In genomic region chr19:42229855-42230331, GRCh38 we compare ENCODE assay signal across 10 cellular contexts. TPM values are rescaled to one million over a fixed set of nuclear protein-coding genes. Genes with fewer than 3 reads are reported as not detected.
DNase-seq lines count a peak whose midpoint lies in the region; ATAC-seq, FAIRE-seq and TF ChIP-seq lines count a peak whose summit lies in the region.
"Had no signal": no experiment of that assay in that cellular context is flagged by ENCODE, and none has a peak within 500 bp of the region (broad histone marks: within the 10 kb centered on the region; RNA-seq: fewer than 3 reads in every experiment).

No MANE protein-coding gene starts in this region.

- peak overlapping the region; percentile 63 for H3K27ac Mint-ChIP-seq in stimulated activated naive CD8-positive, alpha-beta T cell treated with anti-CD3 and anti-CD28 coated beads, Interleukin-15, Interleukin-2, amounts not matched to agents 100 ng/mL and 50 ng/mL, for 24 hours
- peak overlapping the region; percentile 61 for H3K27ac Mint-ChIP-seq in chondrocyte (ENCODE audit: unreplicated experiment)

- no peak for TF ChIP-seq CTCF in chondrocyte (IDR thresholded peaks at IDR 0.05)

- H3K27me3 Mint-ChIP-seq in stimulated activated naive CD8-positive, alpha-beta T cell treated with anti-CD3 and anti-CD28 coated beads, Interleukin-15, Interleukin-2, amounts not matched to agents 100 ng/mL and 50 ng/mL, for 24 hours, result no peaks in the 10 kb centered on the region
- H3K27me3 Mint-ChIP-seq in chondrocyte (ENCODE audit: low read depth), result no peaks in the 10 kb centered on the region

- no peak for ATAC-seq in stimulated activated naive CD8-positive, alpha-beta T cell treated with anti-CD3 and anti-CD28 coated beads, Interleukin-15, Interleukin-2, amounts not matched to agents 100 U/mL and 50 U/mL, for 24 hours
- ATAC-seq in HG02623 (IDR thresholded peaks at IDR 0.05; ENCODE audit: unreplicated experiment) (no peak), HG02981 (IDR thresholded peaks at IDR 0.05; ENCODE audit: unreplicated experiment) (no peak)

- H3K4me1 Mint-ChIP-seq in stimulated activated naive CD8-positive, alpha-beta T cell treated with anti-CD3 and anti-CD28 coated beads, Interleukin-15, Interleukin-2, amounts not matched to agents 100 ng/mL and 50 ng/mL, for 24 hours (ENCODE audit: low read depth), result peaks cover 1% of the 10 kb centered on the region
- H3K4me1 Mint-ChIP-seq in chondrocyte (ENCODE audit: low read depth), result peaks cover 13% of the 10 kb centered on the region

- no peak for FAIRE-seq in frontal cortex (lab: Jason Lieb, UNC)

- DNase-seq in stimulated activated naive CD8-positive, alpha-beta T cell treated with anti-CD3 and anti-CD28 coated beads, Interleukin-15, Interleukin-2, amounts not matched to agents 100 U/mL and 50 U/mL, for 24 hours, result no peak
- DNase-seq in chondrocyte (ENCODE audit: low spot score) (no peak), frontal cortex (ENCODE audit: low spot score in 2 of 2) (no peak)
- DNase-seq: COR-L47; NCI-H1436; ovary; stimulated activated CD8-positive, alpha-beta memory T cell treated with anti-CD3 and anti-CD28 coated beads, Interleukin-4, amount 100 ng/mL, for 48 hours had no signal

- no peak overlapping the region for H3K4me3 Mint-ChIP-seq in stimulated activated naive CD8-positive, alpha-beta T cell treated with anti-CD3 and anti-CD28 coated beads, Interleukin-15, Interleukin-2, amounts not matched to agents 100 ng/mL and 50 ng/mL, for 24 hours
- H3K4me3 Mint-ChIP-seq in chondrocyte (ENCODE audit: unreplicated experiment), result no peak overlapping the region

- H3K9me3 Mint-ChIP-seq in stimulated activated naive CD8-positive, alpha-beta T cell treated with anti-CD3 and anti-CD28 coated beads, Interleukin-15, Interleukin-2, amounts not matched to agents 100 ng/mL and 50 ng/mL, for 24 hours, result no peaks in the 10 kb centered on the region
- no peaks in the 10 kb centered on the region for H3K9me3 Mint-ChIP-seq in chondrocyte (ENCODE audit: low read depth)

- H3K36me3 Mint-ChIP-seq in stimulated activated naive CD8-positive, alpha-beta T cell treated with anti-CD3 and anti-CD28 coated beads, Interleukin-15, Interleukin-2, amounts not matched to agents 100 ng/mL and 50 ng/mL, for 24 hours (ENCODE audit: low read depth), result peaks cover 52% of the 10 kb centered on the region
- H3K36me3 Mint-ChIP-seq in chondrocyte (ENCODE audit: low read depth), result peaks cover 37% of the 10 kb centered on the region

RNA-seq across cellular contexts. Expression of gene ZNF526, which starts 9.8 kb away (rescaled TPM):
- total RNA-seq in chondrocyte (14.9 to 17.2 TPM (median 16.6 TPM) in 3 replicates), frontal cortex (4.1 TPM)

RNA-seq across cellular contexts. Expression of gene DEDD2, which starts 12.4 kb away (rescaled TPM):
- total RNA-seq in chondrocyte, result 15.5 to 19.9 TPM (median 18.7 TPM) in 3 replicates
- total RNA-seq in frontal cortex, result 20.0 TPM

RNA-seq across cellular contexts. Expression of gene GSK3A, which starts 12.5 kb away (rescaled TPM):
- total RNA-seq in chondrocyte (38.9 to 43.6 TPM (median 42.0 TPM) in 3 replicates), frontal cortex (16.3 TPM)

RNA-seq across cellular contexts. Expression of gene ERF, which starts 25.0 kb away (rescaled TPM):
- total RNA-seq in chondrocyte (64.5 to 74.6 TPM (median 71.7 TPM) in 3 replicates), frontal cortex (7.7 TPM)

RNA-seq across cellular contexts. Expression of gene CIC, which starts 39.2 kb away (rescaled TPM):
- total RNA-seq in chondrocyte (83.6 to 101 TPM (median 86.3 TPM) in 3 replicates), frontal cortex (15.5 TPM)
